ENCODE assay signal across 7 cellular contexts in genomic region chr11:71999360-71999759, GRCh38. TPM values are rescaled to one million over a fixed set of nuclear protein-coding genes. Genes with fewer than 3 reads are reported as not detected.
DNase-seq lines count a peak whose midpoint lies in the region; ATAC-seq and TF ChIP-seq lines count a peak whose summit lies in the region.

No MANE protein-coding gene starts in this region.

- peak overlapping the region; percentile 15; the same call in 1 of the 2 replicates for H4K5ac ChIP-seq in IMR-90 (ENCODE audit: low read depth, low read length)

- peaks cover 36% of the 10 kb centered on the region for H3K36me3 Mint-ChIP-seq in endodermal cell (ENCODE audit: low read depth)

- CTCF ChIA-PET in IMR-90 (lab: Yijun Ruan, JAX), result interaction anchor here (0.7 to 1.1 kb wide), 3 partner anchors 11 to 26 kb away, joined by 3 to 5 read pairs (median 4); no protein-coding TSS in a partner anchor

- H3K23ac ChIP-seq in IMR-90 (ENCODE audit: low read depth, low read length), result no peak overlapping the region

- no peak overlapping the region for H2BK15ac ChIP-seq in IMR-90 (ENCODE audit: low read depth, low read length)

- no peak overlapping the region for H3K18ac ChIP-seq in IMR-90 (ENCODE audit: low read depth, low read length)

- TF ChIP-seq POLR2A in IMR-90 (IDR thresholded peaks at IDR 0.05; ENCODE audit: low read depth, low read length), result no peak

- H3K4me3 ChIP-seq in IMR-90 (ENCODE audit: insufficient read depth, low read depth, low read length) (no peak overlapping the region), endodermal cell (ENCODE audit: low read length) (no peak overlapping the region)

- dilution Hi-C loops in IMR-90 (cut with HindIII; ENCODE audit: low sequenced_read_pairs, unreplicated experiment), result no loop called here

- H2BK20ac ChIP-seq in IMR-90 (ENCODE audit: low read depth, low read length), result no peak overlapping the region

- POLR2A ChIA-PET in IMR-90 (lab: Charles Lee; ENCODE audit: unreplicated experiment), result no interaction called here

- H3K56ac ChIP-seq in IMR-90 (ENCODE audit: extremely low read depth, insufficient read depth, low read length), result no peak overlapping the region

- H3K27ac ChIP-seq in IMR-90 (ENCODE audit: insufficient read depth, low read length), result peak overlapping the region; percentile 26; the same call in 1 of the 2 replicates
- no peak overlapping the region for H3K27ac ChIP-seq in endodermal cell (ENCODE audit: low read depth, low read length)

- H3K27me3 ChIP-seq in IMR-90 (ENCODE audit: control insufficient read depth, insufficient read depth, low read length) (no peaks in the 10 kb centered on the region), endodermal cell (ENCODE audit: control insufficient read depth, insufficient read depth, low read length, poor library complexity, severe bottlenecking) (no peaks in the 10 kb centered on the region)

- H2AFZ ChIP-seq in IMR-90 (replicated peaks; ENCODE audit: low read length, poor library complexity), result no peak overlapping the region

- no peak overlapping the region for H3K4me3 Mint-ChIP-seq in endodermal cell

- no peaks in the 10 kb centered on the region for H3K27me3 Mint-ChIP-seq in endodermal cell (ENCODE audit: insufficient read depth)

- H4K91ac ChIP-seq in IMR-90 (ENCODE audit: insufficient read depth, low read depth, low read length), result no peak overlapping the region

- peaks cover 14% of the 10 kb centered on the region for H3K9me1 ChIP-seq in IMR-90 (ENCODE audit: insufficient read depth, low read length)

- peak overlapping the region; percentile 78 for H3K4me2 ChIP-seq in IMR-90 (ENCODE audit: low read depth, low read length)

- intact Hi-C loops in IMR-90 (cut with micrococcal nuclease) (no loop called here), left colon (cut with DNase I, micrococcal nuclease) (no loop called here)

- in situ Hi-C loops in IMR-90 (cut with MboI; ENCODE audit: low sequenced_read_pairs), result no loop called here

- H3K27ac Mint-ChIP-seq in endodermal cell, result no peak overlapping the region

- peaks cover 0 to 21% of the 10 kb centered on the region in 2 experiments; a peak in 1 of 4 replicates for H3K79me1 ChIP-seq in IMR-90 (ENCODE audit: low read depth in 1 of 2, low read length in 2 of 2)

- H3K4me1 ChIP-seq in IMR-90 (ENCODE audit: control insufficient read depth, insufficient read depth, low read length), result peaks cover 6% of the 10 kb centered on the region
- H3K4me1 ChIP-seq in endodermal cell (ENCODE audit: control insufficient read depth, insufficient read depth, low read length), result peaks cover 19% of the 10 kb centered on the region

- peak overlapping the region; percentile 77 for H2AK9ac ChIP-seq in IMR-90 (replicated peaks; ENCODE audit: low read depth, low read length, poor library complexity)

- no TSS peak for BruUV-seq in IMR-90 (replicated peaks; lab: Mats Ljungman, UMichigan)

- peaks cover 43% of the 10 kb centered on the region for H3K36me3 ChIP-seq in IMR-90 (ENCODE audit: control insufficient read depth, insufficient read depth, low read length)
- peaks cover 32% of the 10 kb centered on the region for H3K36me3 ChIP-seq in endodermal cell (ENCODE audit: control insufficient read depth, insufficient read depth, low read length)

- H2BK5ac ChIP-seq in IMR-90 (ENCODE audit: low read depth, low read length, poor library complexity, severe bottlenecking), result no peak overlapping the region

- DNase-seq in IMR-90, result peak; percentile 52
- peak; percentile 44 for DNase-seq in amniotic epithelial cell (ENCODE audit: low read depth)
- DNase-seq in left colon, result no peak
- DNase-seq in stromal cell of bone marrow (ENCODE audit: low read depth), result peak; percentile 37
- DNase-seq in endodermal cell, result no peak
- DNase-seq in HT-29 (ENCODE audit: low spot score), result no peak
- no peak for DNase-seq in NCI-H82 (lab: John Stamatoyannopoulos, UW)

- ATAC-seq in IMR-90 (ENCODE audit: low read depth) (peak; percentile 74), left colon (peak; percentile 11)

- peak overlapping the region; percentile 70; the same call in 1 of the 2 replicates for H3K14ac ChIP-seq in IMR-90 (replicated peaks; ENCODE audit: low read depth, low read length)

- TF ChIP-seq CTCF in IMR-90 (conservative IDR thresholded peaks at IDR 0.05; ENCODE audit: low read depth, low read length), result no peak
- no peak for TF ChIP-seq CTCF in endodermal cell (conservative IDR thresholded peaks at IDR 0.05)

- H3K9ac ChIP-seq in IMR-90 (ENCODE audit: low read depth, low read length) (no peak overlapping the region; the same call in 1 of the 2 replicates), endodermal cell (ENCODE audit: extremely low read depth, low read length, poor library complexity, severe bottlenecking) (no peak overlapping the region)

- no CpG with 5 or more reads among the region's 2 CpGs for WGBS in IMR-90 (ENCODE audit: extremely low coverage in 2 of 2, insufficient read length in 1 of 2), 2 experiments
- WGBS in endodermal cell (ENCODE audit: insufficient coverage in 1 of 2, insufficient read length in 1 of 2), 2 experiments, result 87 to 94% methylated on average over 2 of the region's 2 CpGs

- H3K4me1 Mint-ChIP-seq in endodermal cell, result peaks cover 6% of the 10 kb centered on the region

- peak overlapping the region in 1 of 2 experiments; percentile 61; a peak in 2 of 4 replicates for H4K8ac ChIP-seq in IMR-90 (ENCODE audit: low read depth in 2 of 2, low read length in 2 of 2)

- no peak for TF ChIP-seq RAD21 in IMR-90 (IDR thresholded peaks at IDR 0.05; ENCODE audit: low read length)

- H4K20me1 ChIP-seq in IMR-90 (ENCODE audit: insufficient read depth, low read length), result peaks cover 31% of the 10 kb centered on the region

- no peaks in the 10 kb centered on the region for H3K9me3 ChIP-seq in IMR-90 (ENCODE audit: control insufficient read depth, insufficient read depth, low read length)
- H3K9me3 ChIP-seq in endodermal cell (ENCODE audit: control insufficient read depth, low read length), result no peaks in the 10 kb centered on the region

- H3K9me3 Mint-ChIP-seq in endodermal cell, result no peaks in the 10 kb centered on the region

- H2AK5ac ChIP-seq in IMR-90 (ENCODE audit: low read depth, low read length), result no peak overlapping the region

- no peak overlapping the region for H3K4ac ChIP-seq in IMR-90 (ENCODE audit: low read depth, low read length)

- 0 out of 2 replicates have a peak overlapping the region, but pooled peaks have one; percentile 55 for H2BK120ac ChIP-seq in IMR-90 (ENCODE audit: low read depth, low read length)

TF ChIP-seq in IMR-90, 13 proteins besides CTCF, POLR2A, EP300 and RAD21:
- no peak for TF ChIP-seq SMC3 (IDR thresholded peaks at IDR 0.05; ENCODE audit: low read depth, low read length)
- no peak for TF ChIP-seq BHLHE40 (IDR thresholded peaks at IDR 0.05; ENCODE audit: low read depth, low read length)
- no peak for TF ChIP-seq RFX5 (IDR thresholded peaks at IDR 0.05; ENCODE audit: low read depth, low read length)
- TF ChIP-seq CEBPB (IDR thresholded peaks at IDR 0.05; ENCODE audit: low read depth, low read length), result no peak
- TF ChIP-seq FOS (IDR thresholded peaks at IDR 0.05; ENCODE audit: low read depth, low read length), result no peak
- no peak for TF ChIP-seq RCOR1 (IDR thresholded peaks at IDR 0.05; ENCODE audit: insufficient replicate concordance, low read length)
- no peak for TF ChIP-seq MAZ (IDR thresholded peaks at IDR 0.05; ENCODE audit: borderline replicate concordance, low read depth, low read length)
- no peak for TF ChIP-seq ELK1 (IDR thresholded peaks at IDR 0.05; ENCODE audit: borderline replicate concordance, low read depth, low read length)
TF ChIP-seq in IMR-90: peak in this region for 0.

RNA-seq across cellular contexts. Expression of gene IL18BP, which starts 0.7 kb away (rescaled TPM):
- total RNA-seq in IMR-90 (2012; rRNA removed) (0.83 and 0.90 TPM in 2 replicates), left colon (10 to 100 TPM in 1 of 2 donors, 1 to 10 TPM in 1; 8.0 to 10.6 TPM), endodermal cell (10 to 100 TPM; 10.8 to 13.0 TPM)
- 3.2 and 3.7 TPM in 2 replicates for polyA plus RNA-seq in IMR-90 (2012; rRNA removed)
- polyA plus RNA-seq in IMR-90 (2012; cell fraction: cytosol; rRNA removed), result 0.55 and 0.79 TPM in 2 replicates
- 41.8 and 42.5 TPM in 2 replicates for polyA plus RNA-seq in IMR-90 (2012; cell fraction: nucleus; rRNA removed; ENCODE audit: low replicate concordance)
- polyA plus RNA-seq in endodermal cell (2013, experiment 1 of 2), result 7.2 TPM
- 7.8 TPM for polyA plus RNA-seq in endodermal cell (2013, experiment 2 of 2)
- total RNA-seq in HT-29 (2014; rRNA removed; shearing (Covaris generic)), result 3.4 and 5.8 TPM in 2 replicates

Comparison
In these comparisons a context has a peak if more than half of its experiments do, and no peak if none do; other contexts are left out.
1. DNase-seq: peak in IMR-90 (single experiment), amniotic epithelial cell (single experiment) and stromal cell of bone marrow (single experiment); none in left colon (0 of 2), endodermal cell (single experiment), HT-29 (single experiment) and NCI-H82 (single experiment).